In the genomic region with DNA sequence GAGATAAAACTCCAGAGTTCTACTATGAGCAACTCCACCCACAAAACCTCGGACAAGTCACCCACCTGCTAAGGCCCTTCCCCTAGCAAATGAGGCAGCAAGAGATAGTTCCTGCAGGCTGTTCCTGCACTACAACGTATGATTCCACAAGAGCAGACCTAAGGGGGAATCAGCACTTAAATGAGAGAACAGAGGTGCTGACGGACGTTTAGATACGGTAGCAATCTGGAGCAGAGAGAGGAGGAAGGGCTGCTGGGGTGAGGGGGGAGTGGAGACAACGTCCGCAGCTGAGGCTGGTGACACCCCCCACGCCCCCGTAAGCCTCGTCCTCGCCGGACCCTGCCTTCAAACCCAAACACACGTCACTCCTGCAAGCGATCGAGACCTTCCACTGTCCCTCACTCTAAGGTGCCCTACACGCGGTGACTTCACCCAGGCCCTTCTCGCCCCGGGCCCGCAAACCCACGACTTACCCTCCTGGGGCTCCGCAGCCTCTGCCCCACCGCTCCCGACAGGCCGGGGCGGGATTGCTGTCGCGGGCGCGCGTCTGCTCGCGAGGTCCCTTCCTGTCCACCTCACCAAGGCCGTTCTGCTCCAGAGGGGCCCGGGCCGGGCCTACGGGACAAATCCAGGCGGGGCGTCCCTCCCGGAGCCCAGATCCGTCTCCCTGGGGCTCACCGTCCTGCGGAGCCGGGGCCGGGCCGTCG, we compare ENCODE assay signal across 1 cellular context.
TF ChIP-seq lines count a peak whose summit lies in the region.

No MANE protein-coding gene starts in this region.

TF ChIP-seq in HepG2, 621 proteins besides CTCF, POLR2A, EP300 and RAD21 (continued from another document and continues in another):
- TF ChIP-seq, protein P1, sequence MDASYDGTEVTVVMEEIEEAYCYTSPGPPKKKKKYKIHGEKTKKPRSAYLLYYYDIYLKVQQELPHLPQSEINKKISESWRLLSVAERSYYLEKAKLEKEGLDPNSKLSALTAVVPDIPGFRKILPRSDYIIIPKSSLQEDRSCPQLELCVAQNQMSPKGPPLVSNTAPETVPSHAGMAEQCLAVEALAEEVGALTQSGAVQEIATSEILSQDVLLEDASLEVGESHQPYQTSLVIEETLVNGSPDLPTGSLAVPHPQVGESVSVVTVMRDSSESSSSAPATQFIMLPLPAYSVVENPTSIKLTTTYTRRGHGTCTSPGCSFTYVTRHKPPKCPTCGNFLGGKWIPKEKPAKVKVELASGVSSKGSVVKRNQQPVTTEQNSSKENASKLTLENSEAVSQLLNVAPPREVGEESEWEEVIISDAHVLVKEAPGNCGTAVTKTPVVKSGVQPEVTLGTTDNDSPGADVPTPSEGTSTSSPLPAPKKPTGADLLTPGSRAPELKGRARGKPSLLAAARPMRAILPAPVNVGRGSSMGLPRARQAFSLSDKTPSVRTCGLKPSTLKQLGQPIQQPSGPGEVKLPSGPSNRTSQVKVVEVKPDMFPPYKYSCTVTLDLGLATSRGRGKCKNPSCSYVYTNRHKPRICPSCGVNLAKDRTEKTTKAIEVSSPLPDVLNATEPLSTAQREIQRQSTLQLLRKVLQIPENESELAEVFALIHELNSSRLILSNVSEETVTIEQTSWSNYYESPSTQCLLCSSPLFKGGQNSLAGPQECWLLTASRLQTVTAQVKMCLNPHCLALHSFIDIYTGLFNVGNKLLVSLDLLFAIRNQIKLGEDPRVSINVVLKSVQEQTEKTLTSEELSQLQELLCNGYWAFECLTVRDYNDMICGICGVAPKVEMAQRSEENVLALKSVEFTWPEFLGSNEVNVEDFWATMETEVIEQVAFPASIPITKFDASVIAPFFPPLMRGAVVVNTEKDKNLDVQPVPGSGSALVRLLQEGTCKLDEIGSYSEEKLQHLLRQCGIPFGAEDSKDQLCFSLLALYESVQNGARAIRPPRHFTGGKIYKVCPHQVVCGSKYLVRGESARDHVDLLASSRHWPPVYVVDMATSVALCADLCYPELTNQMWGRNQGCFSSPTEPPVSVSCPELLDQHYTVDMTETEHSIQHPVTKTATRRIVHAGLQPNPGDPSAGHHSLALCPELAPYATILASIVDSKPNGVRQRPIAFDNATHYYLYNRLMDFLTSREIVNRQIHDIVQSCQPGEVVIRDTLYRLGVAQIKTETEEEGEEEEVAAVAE (CRISPR knock-in tag; IDR thresholded peaks at IDR 0.05; ENCODE audit: borderline replicate concordance) = no peak
- TF ChIP-seq ZNF543 (CRISPR knock-in tag; IDR thresholded peaks at IDR 0.05) (no peak), ZNF577 (CRISPR knock-in tag; IDR thresholded peaks at IDR 0.05; ENCODE audit: borderline replicate concordance, low read depth) (no peak), ZNF430 (CRISPR knock-in tag; IDR thresholded peaks at IDR 0.05) (0 out of 2 replicates have a peak, but pooled peaks have one; percentile 55), ZNF333 (CRISPR knock-in tag; IDR thresholded peaks at IDR 0.05; ENCODE audit: borderline replicate concordance) (no peak), ZNF143 (CRISPR knock-in tag; IDR thresholded peaks at IDR 0.05) (no peak), NFYC (CRISPR knock-in tag; IDR thresholded peaks at IDR 0.05) (no peak), SRSF4 (IDR thresholded peaks at IDR 0.05; ENCODE audit: low read depth, low read length, poor library complexity, severe bottlenecking) (no peak), ERF (CRISPR knock-in tag; IDR thresholded peaks at IDR 0.05) (no peak), ZSCAN31 (CRISPR knock-in tag; IDR thresholded peaks at IDR 0.05; ENCODE audit: low read depth) (0 out of 2 replicates have a peak, but pooled peaks have one; percentile 2), ZNF274 (CRISPR knock-in tag; IDR thresholded peaks at IDR 0.05) (no peak), SMC3 (IDR thresholded peaks at IDR 0.05; ENCODE audit: low read length) (no peak), ZNF350 (CRISPR knock-in tag; IDR thresholded peaks at IDR 0.05; ENCODE audit: borderline replicate concordance, low read depth) (0 out of 2 replicates have a peak, but pooled peaks have one; percentile 41), ZNF614 (CRISPR knock-in tag; IDR thresholded peaks at IDR 0.05; ENCODE audit: borderline replicate concordance) (no peak), ZKSCAN8 (CRISPR knock-in tag; IDR thresholded peaks at IDR 0.05; ENCODE audit: borderline replicate concordance) (no peak)
- TF ChIP-seq, protein P2, sequence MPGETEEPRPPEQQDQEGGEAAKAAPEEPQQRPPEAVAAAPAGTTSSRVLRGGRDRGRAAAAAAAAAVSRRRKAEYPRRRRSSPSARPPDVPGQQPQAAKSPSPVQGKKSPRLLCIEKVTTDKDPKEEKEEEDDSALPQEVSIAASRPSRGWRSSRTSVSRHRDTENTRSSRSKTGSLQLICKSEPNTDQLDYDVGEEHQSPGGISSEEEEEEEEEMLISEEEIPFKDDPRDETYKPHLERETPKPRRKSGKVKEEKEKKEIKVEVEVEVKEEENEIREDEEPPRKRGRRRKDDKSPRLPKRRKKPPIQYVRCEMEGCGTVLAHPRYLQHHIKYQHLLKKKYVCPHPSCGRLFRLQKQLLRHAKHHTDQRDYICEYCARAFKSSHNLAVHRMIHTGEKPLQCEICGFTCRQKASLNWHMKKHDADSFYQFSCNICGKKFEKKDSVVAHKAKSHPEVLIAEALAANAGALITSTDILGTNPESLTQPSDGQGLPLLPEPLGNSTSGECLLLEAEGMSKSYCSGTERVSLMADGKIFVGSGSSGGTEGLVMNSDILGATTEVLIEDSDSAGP (CRISPR knock-in tag; IDR thresholded peaks at IDR 0.05; ENCODE audit: borderline replicate concordance) = 0 out of 2 replicates have a peak, but pooled peaks have one; percentile 32
- TF ChIP-seq, protein P3, sequence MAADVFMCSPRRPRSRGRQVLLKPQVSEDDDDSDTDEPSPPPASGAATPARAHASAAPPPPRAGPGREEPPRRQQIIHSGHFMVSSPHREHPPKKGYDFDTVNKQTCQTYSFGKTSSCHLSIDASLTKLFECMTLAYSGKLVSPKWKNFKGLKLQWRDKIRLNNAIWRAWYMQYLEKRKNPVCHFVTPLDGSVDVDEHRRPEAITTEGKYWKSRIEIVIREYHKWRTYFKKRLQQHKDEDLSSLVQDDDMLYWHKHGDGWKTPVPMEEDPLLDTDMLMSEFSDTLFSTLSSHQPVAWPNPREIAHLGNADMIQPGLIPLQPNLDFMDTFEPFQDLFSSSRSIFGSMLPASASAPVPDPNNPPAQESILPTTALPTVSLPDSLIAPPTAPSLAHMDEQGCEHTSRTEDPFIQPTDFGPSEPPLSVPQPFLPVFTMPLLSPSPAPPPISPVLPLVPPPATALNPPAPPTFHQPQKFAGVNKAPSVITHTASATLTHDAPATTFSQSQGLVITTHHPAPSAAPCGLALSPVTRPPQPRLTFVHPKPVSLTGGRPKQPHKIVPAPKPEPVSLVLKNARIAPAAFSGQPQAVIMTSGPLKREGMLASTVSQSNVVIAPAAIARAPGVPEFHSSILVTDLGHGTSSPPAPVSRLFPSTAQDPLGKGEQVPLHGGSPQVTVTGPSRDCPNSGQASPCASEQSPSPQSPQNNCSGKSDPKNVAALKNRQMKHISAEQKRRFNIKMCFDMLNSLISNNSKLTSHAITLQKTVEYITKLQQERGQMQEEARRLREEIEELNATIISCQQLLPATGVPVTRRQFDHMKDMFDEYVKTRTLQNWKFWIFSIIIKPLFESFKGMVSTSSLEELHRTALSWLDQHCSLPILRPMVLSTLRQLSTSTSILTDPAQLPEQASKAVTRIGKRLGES (CRISPR knock-in tag; IDR thresholded peaks at IDR 0.05; ENCODE audit: borderline replicate concordance) = no peak
- TF ChIP-seq, protein P4, sequence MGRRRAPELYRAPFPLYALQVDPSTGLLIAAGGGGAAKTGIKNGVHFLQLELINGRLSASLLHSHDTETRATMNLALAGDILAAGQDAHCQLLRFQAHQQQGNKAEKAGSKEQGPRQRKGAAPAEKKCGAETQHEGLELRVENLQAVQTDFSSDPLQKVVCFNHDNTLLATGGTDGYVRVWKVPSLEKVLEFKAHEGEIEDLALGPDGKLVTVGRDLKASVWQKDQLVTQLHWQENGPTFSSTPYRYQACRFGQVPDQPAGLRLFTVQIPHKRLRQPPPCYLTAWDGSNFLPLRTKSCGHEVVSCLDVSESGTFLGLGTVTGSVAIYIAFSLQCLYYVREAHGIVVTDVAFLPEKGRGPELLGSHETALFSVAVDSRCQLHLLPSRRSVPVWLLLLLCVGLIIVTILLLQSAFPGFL (CRISPR knock-in tag; IDR thresholded peaks at IDR 0.05) = no peak
- TF ChIP-seq, protein P5, sequence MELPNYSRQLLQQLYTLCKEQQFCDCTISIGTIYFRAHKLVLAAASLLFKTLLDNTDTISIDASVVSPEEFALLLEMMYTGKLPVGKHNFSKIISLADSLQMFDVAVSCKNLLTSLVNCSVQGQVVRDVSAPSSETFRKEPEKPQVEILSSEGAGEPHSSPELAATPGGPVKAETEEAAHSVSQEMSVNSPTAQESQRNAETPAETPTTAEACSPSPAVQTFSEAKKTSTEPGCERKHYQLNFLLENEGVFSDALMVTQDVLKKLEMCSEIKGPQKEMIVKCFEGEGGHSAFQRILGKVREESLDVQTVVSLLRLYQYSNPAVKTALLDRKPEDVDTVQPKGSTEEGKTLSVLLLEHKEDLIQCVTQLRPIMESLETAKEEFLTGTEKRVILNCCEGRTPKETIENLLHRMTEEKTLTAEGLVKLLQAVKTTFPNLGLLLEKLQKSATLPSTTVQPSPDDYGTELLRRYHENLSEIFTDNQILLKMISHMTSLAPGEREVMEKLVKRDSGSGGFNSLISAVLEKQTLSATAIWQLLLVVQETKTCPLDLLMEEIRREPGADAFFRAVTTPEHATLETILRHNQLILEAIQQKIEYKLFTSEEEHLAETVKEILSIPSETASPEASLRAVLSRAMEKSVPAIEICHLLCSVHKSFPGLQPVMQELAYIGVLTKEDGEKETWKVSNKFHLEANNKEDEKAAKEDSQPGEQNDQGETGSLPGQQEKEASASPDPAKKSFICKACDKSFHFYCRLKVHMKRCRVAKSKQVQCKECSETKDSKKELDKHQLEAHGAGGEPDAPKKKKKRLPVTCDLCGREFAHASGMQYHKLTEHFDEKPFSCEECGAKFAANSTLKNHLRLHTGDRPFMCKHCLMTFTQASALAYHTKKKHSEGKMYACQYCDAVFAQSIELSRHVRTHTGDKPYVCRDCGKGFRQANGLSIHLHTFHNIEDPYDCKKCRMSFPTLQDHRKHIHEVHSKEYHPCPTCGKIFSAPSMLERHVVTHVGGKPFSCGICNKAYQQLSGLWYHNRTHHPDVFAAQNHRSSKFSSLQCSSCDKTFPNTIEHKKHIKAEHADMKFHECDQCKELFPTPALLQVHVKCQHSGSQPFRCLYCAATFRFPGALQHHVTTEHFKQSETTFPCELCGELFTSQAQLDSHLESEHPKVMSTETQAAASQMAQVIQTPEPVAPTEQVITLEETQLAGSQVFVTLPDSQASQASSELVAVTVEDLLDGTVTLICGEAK (IDR thresholded peaks at IDR 0.05) = no peak
- TF ChIP-seq, protein P5 (CRISPR knock-in tag; IDR thresholded peaks at IDR 0.05) = no peak
- TF ChIP-seq, protein P6, sequence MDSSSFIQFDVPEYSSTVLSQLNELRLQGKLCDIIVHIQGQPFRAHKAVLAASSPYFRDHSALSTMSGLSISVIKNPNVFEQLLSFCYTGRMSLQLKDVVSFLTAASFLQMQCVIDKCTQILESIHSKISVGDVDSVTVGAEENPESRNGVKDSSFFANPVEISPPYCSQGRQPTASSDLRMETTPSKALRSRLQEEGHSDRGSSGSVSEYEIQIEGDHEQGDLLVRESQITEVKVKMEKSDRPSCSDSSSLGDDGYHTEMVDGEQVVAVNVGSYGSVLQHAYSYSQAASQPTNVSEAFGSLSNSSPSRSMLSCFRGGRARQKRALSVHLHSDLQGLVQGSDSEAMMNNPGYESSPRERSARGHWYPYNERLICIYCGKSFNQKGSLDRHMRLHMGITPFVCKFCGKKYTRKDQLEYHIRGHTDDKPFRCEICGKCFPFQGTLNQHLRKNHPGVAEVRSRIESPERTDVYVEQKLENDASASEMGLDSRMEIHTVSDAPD (CRISPR knock-in tag; IDR thresholded peaks at IDR 0.05) = no peak
- TF ChIP-seq, protein P7, sequence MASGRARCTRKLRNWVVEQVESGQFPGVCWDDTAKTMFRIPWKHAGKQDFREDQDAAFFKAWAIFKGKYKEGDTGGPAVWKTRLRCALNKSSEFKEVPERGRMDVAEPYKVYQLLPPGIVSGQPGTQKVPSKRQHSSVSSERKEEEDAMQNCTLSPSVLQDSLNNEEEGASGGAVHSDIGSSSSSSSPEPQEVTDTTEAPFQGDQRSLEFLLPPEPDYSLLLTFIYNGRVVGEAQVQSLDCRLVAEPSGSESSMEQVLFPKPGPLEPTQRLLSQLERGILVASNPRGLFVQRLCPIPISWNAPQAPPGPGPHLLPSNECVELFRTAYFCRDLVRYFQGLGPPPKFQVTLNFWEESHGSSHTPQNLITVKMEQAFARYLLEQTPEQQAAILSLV (CRISPR knock-in tag; IDR thresholded peaks at IDR 0.05; ENCODE audit: borderline replicate concordance) = no peak
- TF ChIP-seq, protein P8, sequence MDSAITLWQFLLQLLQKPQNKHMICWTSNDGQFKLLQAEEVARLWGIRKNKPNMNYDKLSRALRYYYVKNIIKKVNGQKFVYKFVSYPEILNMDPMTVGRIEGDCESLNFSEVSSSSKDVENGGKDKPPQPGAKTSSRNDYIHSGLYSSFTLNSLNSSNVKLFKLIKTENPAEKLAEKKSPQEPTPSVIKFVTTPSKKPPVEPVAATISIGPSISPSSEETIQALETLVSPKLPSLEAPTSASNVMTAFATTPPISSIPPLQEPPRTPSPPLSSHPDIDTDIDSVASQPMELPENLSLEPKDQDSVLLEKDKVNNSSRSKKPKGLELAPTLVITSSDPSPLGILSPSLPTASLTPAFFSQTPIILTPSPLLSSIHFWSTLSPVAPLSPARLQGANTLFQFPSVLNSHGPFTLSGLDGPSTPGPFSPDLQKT (CRISPR knock-in tag; IDR thresholded peaks at IDR 0.05; ENCODE audit: borderline replicate concordance) = no peak
